ENCODE assay signal across 9 cellular contexts in the genomic region with DNA sequence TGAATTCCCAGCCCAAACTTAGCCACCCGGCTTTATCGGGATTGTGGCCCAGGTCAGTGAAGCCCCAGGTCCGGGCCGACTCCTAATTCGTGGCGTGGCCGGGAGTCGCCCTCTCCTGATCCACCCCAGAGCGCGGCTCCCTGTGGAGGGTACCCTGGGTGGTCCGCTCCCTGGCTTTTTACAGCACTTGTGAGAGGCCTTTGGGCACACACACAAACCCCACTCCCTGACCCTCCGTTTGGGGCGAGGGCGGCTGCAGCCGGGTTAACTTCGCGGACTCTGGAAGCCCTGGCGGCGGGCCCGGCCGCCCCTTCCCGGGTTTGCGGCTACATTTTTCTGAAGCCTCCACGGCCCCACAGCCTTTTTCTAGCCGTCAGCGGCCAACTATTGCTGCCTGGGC. TPM values are rescaled to one million over a fixed set of nuclear protein-coding genes. Genes with fewer than 3 reads are reported as not detected.
A peak's percentile ranks its signal among the peaks of the same experiment; 100 is the strongest.
DNase-seq lines count a peak whose midpoint lies in the region; ATAC-seq, FAIRE-seq and TF ChIP-seq lines count a peak whose summit lies in the region.
"Had no signal": no experiment of that assay in that cellular context is flagged by ENCODE, and none has a peak within 500 bp of the region (broad histone marks: within the 10 kb centered on the region; RNA-seq: fewer than 3 reads in every experiment).

No MANE protein-coding gene starts in this region.

- no peaks in the 10 kb centered on the region for H3K27me3 Mint-ChIP-seq in naive B cell

- no peak overlapping the region for H2BK120ac ChIP-seq in H1 (replicated peaks; ENCODE audit: low read depth, low read length)

- no peak for TF ChIP-seq RAD21 in H1 (IDR thresholded peaks at IDR 0.05 in 1 of 2, conservative IDR thresholded peaks at IDR 0.05 in 1 of 2; ENCODE audit: low read depth in 2 of 2, low read length in 2 of 2)

- no peak overlapping the region for H3K18ac ChIP-seq in H1 (ENCODE audit: extremely low read depth, low read length)

- H3K4me2 ChIP-seq in H1 (ENCODE audit: insufficient read depth in 1 of 2, low read depth in 2 of 2, low read length in 2 of 2): peak overlapping the region; percentile 49 to 77

- TF ChIP-seq EP300 in H1 (IDR thresholded peaks at IDR 0.05; ENCODE audit: borderline replicate concordance in 1 of 2, low read depth in 2 of 2, low read length in 2 of 2): no peak

- no peak overlapping the region for H2BK5ac ChIP-seq in H1 (ENCODE audit: low read depth, low read length)

- 83% methylated on average over 22 of the region's 26 CpGs; no CpG with 5 or more reads in 1 of the 2 experiments for WGBS in H1 (ENCODE audit: extremely low coverage in 1 of 2, insufficient coverage in 1 of 2, insufficient read length in 1 of 2, insufficient replicate concordance in 2 of 2, low coverage in 1 of 2, low lambda C conversion rate in 2 of 2, missing lambda C conversion rate in 1 of 2), 2 experiments

- no peak overlapping the region for H4K5ac ChIP-seq in H1 (ENCODE audit: insufficient read length, low read depth, low read length)

- H3K79me2 ChIP-seq in H1 (ENCODE audit: control insufficient read depth in 1 of 2, insufficient read depth in 2 of 2, low read length in 2 of 2): no peaks in the 10 kb centered on the region

- H3K27ac Mint-ChIP-seq in naive B cell: peak overlapping the region in 2 of 6 donors; percentile 90 to 95

- H2BK15ac ChIP-seq in H1 (ENCODE audit: low read length): no peak overlapping the region

- H3K9me3 ChIP-seq in H1 (ENCODE audit: insufficient read depth in 2 of 2, low read depth in 1 of 2, low read length in 1 of 2): peaks cover 20 to 42% of the 10 kb centered on the region in 2 experiments

- no peak overlapping the region for H3K27ac ChIP-seq in H1 (ENCODE audit: low read depth, low read length)

- H3K4me3 ChIP-seq in AG10803 (ENCODE audit: low read length) (peak overlapping the region; percentile 76), LNCaP clone FGC (ENCODE audit: low read depth, low read length) (peak overlapping the region; percentile 64), H1 (ENCODE audit: extremely low read depth in 1 of 4, insufficient read depth in 2 of 4, low read depth in 3 of 4, low read length in 4 of 4) (peak overlapping the region; percentile 74 to 82 (median 80))

- FAIRE-seq in H1 (lab: Jason Lieb, UNC): no peak

- no peak for DNase-seq in AG10803 (ENCODE audit: low read depth)
- no peak for DNase-seq in LNCaP clone FGC (ENCODE audit: low read depth)
- DNase-seq in H1 (ENCODE audit: low read depth in 1 of 2, low spot score in 2 of 2): no peak
- no peak for DNase-seq in naive B cell
- no peak for DNase-seq in DMS79 treated with DMSO at 0.1 percent for 48 hours (lab: John Stamatoyannopoulos, UW)
- no peak for DNase-seq in NCI-H1092 (lab: John Stamatoyannopoulos, UW)
- no peak for DNase-seq in SIG-M5 treated with dmso at 0.1 percent for 504 hours (lab: John Stamatoyannopoulos, UW; ENCODE audit: unreplicated experiment)

- no peak overlapping the region for H2BK20ac ChIP-seq in H1 (ENCODE audit: low read length)

- no peaks in the 10 kb centered on the region for H3K79me1 ChIP-seq in H1 (ENCODE audit: low read depth, low read length)

- POLR2A ChIA-PET in H1 (lab: Charles Lee; ENCODE audit: partially characterized antibody): interaction anchor here (0.7 to 1.2 kb wide), 2 partner anchors 122 to 135 kb away, joined by 3 read pairs; a partner anchor contains a TSS

- peaks cover 4% of the 10 kb centered on the region; the same call in 1 of the 2 replicates for H3K23me2 ChIP-seq in H1 (ENCODE audit: low read depth, low read length)

- no peak overlapping the region for H2BK12ac ChIP-seq in H1 (ENCODE audit: low read depth, low read length)

- H4K20me1 ChIP-seq in H1 (replicated peaks in 1 of 2; ENCODE audit: control insufficient read depth in 1 of 2, insufficient read depth in 2 of 2, low read length in 2 of 2): no peaks in the 10 kb centered on the region

- H3K23ac ChIP-seq in H1 (ENCODE audit: insufficient read length): no peak overlapping the region

- H3K36me3 ChIP-seq in H1 (ENCODE audit: control insufficient read depth in 2 of 4, insufficient read depth in 4 of 4, low read length in 3 of 4): no peaks in the 10 kb centered on the region

- H2AFZ ChIP-seq in H1 (ENCODE audit: low read length): no peak overlapping the region

- H3K4me1 Mint-ChIP-seq in naive B cell: peaks cover 11 to 22% (median 20%) of the 10 kb centered on the region in 3 donors
- H3K4me1 Mint-ChIP-seq: neural crest cell had no signal

- peaks cover 0 to 4% of the 10 kb centered on the region in 2 donors for H3K36me3 Mint-ChIP-seq in naive B cell

- no peak overlapping the region; the same call in 1 of the 2 replicates for H4K8ac ChIP-seq in H1 (ENCODE audit: extremely low read depth, insufficient read depth, low read length)

- H3K9ac ChIP-seq in H1 (replicated peaks in 1 of 4; ENCODE audit: extremely low read depth in 1 of 4, low read depth in 3 of 4, low read length in 3 of 4): no peak overlapping the region

- H3K14ac ChIP-seq in H1 (ENCODE audit: insufficient read length): no peak overlapping the region

- H2AK5ac ChIP-seq in H1 (ENCODE audit: low read depth, low read length): no peak overlapping the region

- TF ChIP-seq POLR2A in H1 (IDR thresholded peaks at IDR 0.05; ENCODE audit: control extremely low read depth in 1 of 2, low read depth in 2 of 2, low read length in 2 of 2): no peak

- CTCF ChIA-PET in H1 (lab: Charles Lee; ENCODE audit: partially characterized antibody): interaction anchor here (0.7 to 0.8 kb wide), 2 partner anchors 196 to 258 kb away, joined by 3 read pairs; no protein-coding TSS in a partner anchor

- H3K27me3 ChIP-seq in H1 (replicated peaks in 1 of 4; ENCODE audit: control insufficient read depth in 3 of 4, extremely low read depth in 1 of 4, insufficient read depth in 3 of 4, low read length in 3 of 4): no peaks in the 10 kb centered on the region

- H3K4me1 ChIP-seq in H1 (replicated peaks in 1 of 4; ENCODE audit: control insufficient read depth in 3 of 4, insufficient read depth in 4 of 4, low read length in 3 of 4): no peaks in the 10 kb centered on the region

- TF ChIP-seq CTCF in AG10803 (conservative IDR thresholded peaks at IDR 0.05; ENCODE audit: low read length) (no peak), LNCaP clone FGC (IDR thresholded peaks at IDR 0.05; ENCODE audit: control insufficient read depth, extremely low read depth, insufficient read depth) (no peak), H1 (IDR thresholded peaks at IDR 0.05; ENCODE audit: control extremely low read depth in 1 of 3, insufficient read depth in 1 of 3, low read depth in 1 of 3, low read length in 3 of 3) (no peak)

- ATAC-seq in naive B cell (ENCODE audit: low read depth in 2 of 2) (peak in 1 of 2 donors; percentile 2), GM19023 (IDR thresholded peaks at IDR 0.05; ENCODE audit: unreplicated experiment) (no peak)

- H3K4ac ChIP-seq in H1 (replicated peaks; ENCODE audit: insufficient read length, low read depth, low read length): no peak overlapping the region

- H3K56ac ChIP-seq in H1 (replicated peaks; ENCODE audit: insufficient read length, low read depth, low read length): no peak overlapping the region

- peaks cover 0 to 4% (median 0%) of the 10 kb centered on the region in 7 donors for H3K9me3 Mint-ChIP-seq in naive B cell

- peak overlapping the region; percentile 88 to 100 (median 99) for H3K4me3 Mint-ChIP-seq in naive B cell
- H3K4me3 Mint-ChIP-seq: neural crest cell had no signal

- H4K91ac ChIP-seq in H1 (replicated peaks; ENCODE audit: insufficient read length, low read length): no peak overlapping the region

TF ChIP-seq in H1, 55 proteins besides CTCF, POLR2A, EP300 and RAD21 (continues in another document):
- TF ChIP-seq CHD2 (IDR thresholded peaks at IDR 0.05; ENCODE audit: low read length) (no peak), RBBP5 (IDR thresholded peaks at IDR 0.05; ENCODE audit: borderline replicate concordance, low read depth, low read length) (no peak), CTBP2 (IDR thresholded peaks at IDR 0.05; ENCODE audit: borderline replicate concordance, insufficient read depth, insufficient read length, low read length) (no peak), CBX8 (IDR thresholded peaks at IDR 0.05; ENCODE audit: borderline replicate concordance, low read depth, low read length) (no peak), EGR1 (IDR thresholded peaks at IDR 0.05; ENCODE audit: borderline replicate concordance, low read depth, low read length) (no peak), RNF2 (IDR thresholded peaks at IDR 0.05; ENCODE audit: borderline replicate concordance, low read depth, low read length, missing control alignments, poor library complexity, severe bottlenecking) (no peak), TCF12 (IDR thresholded peaks at IDR 0.05; ENCODE audit: low read depth, low read length) (no peak), JUND (IDR thresholded peaks at IDR 0.05; ENCODE audit: low read length) (no peak), POU5F1 (IDR thresholded peaks at IDR 0.05; ENCODE audit: low read depth, low read length) (no peak), FOSL1 (IDR thresholded peaks at IDR 0.05; ENCODE audit: insufficient read depth, low read depth, low read length) (no peak), POLR2AphosphoS5 (IDR thresholded peaks at IDR 0.05; ENCODE audit: low read depth, low read length) (no peak), KDM5A (IDR thresholded peaks at IDR 0.05; ENCODE audit: low read length) (no peak)

RNA-seq across cellular contexts. Expression of a gene that starts 56.5 kb away (rescaled TPM):
- 2.4 and 2.7 TPM in 2 replicates for total RNA-seq in H1 (2021; fragmentation: NEBNext Ultra II Directional; extraction: Animal tissue kit (Norgen Biotek cat#: 25700))
- polyA plus RNA-seq in H1 (2011; rRNA removed): 1.4 and 1.6 TPM in 2 replicates
- 1.8 TPM for polyA plus RNA-seq in H1 (2011; cell fraction: cytosol; rRNA removed)
- 2.6 TPM for polyA plus RNA-seq in H1 (2011; cell fraction: nucleus; rRNA removed)
- 3.6 to 4.3 TPM (median 3.7 TPM) in 4 replicates for polyA plus RNA-seq in H1 (2012, experiment 1 of 2)
- 0.79 TPM for polyA plus RNA-seq in H1 (2012, experiment 2 of 2)
- 3.0 TPM for polyA plus RNA-seq in H1 (2013, experiment 1 of 2)
- polyA plus RNA-seq in H1 (2013, experiment 2 of 2): 2.7 TPM
- polyA minus RNA-seq in H1 (2011; rRNA and poly(A)+ RNA removed): 4.2 and 4.4 TPM in 2 replicates
- 3.3 TPM for polyA minus RNA-seq in H1 (2011; cell fraction: cytosol; rRNA and poly(A)+ RNA removed)
- polyA minus RNA-seq in H1 (2011; cell fraction: nucleus; rRNA and poly(A)+ RNA removed): 16.0 TPM
- polyA plus RNA-seq in naive B cell (ENCODE audit: low read depth in 6 of 6): 10 to 100 TPM in 5 of 6 donors, 1 to 10 TPM in 1; 7.3 to 19.1 (median 13.0) TPM

RNA-seq across cellular contexts. Expression of a gene that starts 56.5 kb away (rescaled TPM):
- 2.3 and 3.3 TPM in 2 replicates for total RNA-seq in H1 (2021; fragmentation: NEBNext Ultra II Directional; extraction: Animal tissue kit (Norgen Biotek cat#: 25700))
- polyA plus RNA-seq in H1 (2011; rRNA removed) (0.97 and 1.3 TPM in 2 replicates), naive B cell (ENCODE audit: low read depth in 6 of 6) (1 to 10 TPM; 3.4 to 6.9 (median 5.0) TPM)
- 1.4 TPM for polyA plus RNA-seq in H1 (2011; cell fraction: cytosol; rRNA removed)
- polyA plus RNA-seq in H1 (2011; cell fraction: nucleus; rRNA removed): 1.6 TPM
- 1.5 to 3.0 TPM (median 2.2 TPM) in 4 replicates for polyA plus RNA-seq in H1 (2012, experiment 1 of 2)
- 0.10 TPM for polyA plus RNA-seq in H1 (2012, experiment 2 of 2)
- 6.3 TPM for polyA plus RNA-seq in H1 (2013, experiment 1 of 2)
- polyA plus RNA-seq in H1 (2013, experiment 2 of 2): 5.5 TPM
- 4.0 and 5.4 TPM in 2 replicates for polyA minus RNA-seq in H1 (2011; rRNA and poly(A)+ RNA removed)
- 1.5 TPM for polyA minus RNA-seq in H1 (2011; cell fraction: cytosol; rRNA and poly(A)+ RNA removed)
- 9.6 TPM for polyA minus RNA-seq in H1 (2011; cell fraction: nucleus; rRNA and poly(A)+ RNA removed)
